Comparison of ENCODE assay signal across 11 cellular contexts in the genomic region with DNA sequence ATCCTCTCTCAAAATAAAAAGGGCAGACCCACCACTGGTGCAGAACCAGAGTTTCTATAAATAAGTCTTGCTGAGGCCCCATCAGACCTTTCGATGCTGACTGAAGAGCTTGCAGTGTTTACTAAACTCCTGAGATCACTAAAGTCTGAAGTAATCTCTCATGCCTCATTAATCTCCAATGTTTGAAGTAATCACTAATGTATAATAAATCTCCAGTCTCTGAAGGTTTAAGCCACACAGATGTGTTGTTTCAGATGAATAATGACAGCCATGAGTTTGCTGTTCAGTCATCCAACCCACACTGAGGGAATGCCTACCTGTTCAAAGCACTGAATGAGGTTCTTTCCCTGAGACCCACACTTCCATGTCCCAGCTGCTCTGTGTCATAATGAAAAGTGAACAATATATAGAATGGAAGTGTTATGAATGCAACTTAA. TPM values are rescaled to one million over a fixed set of nuclear protein-coding genes. Genes with fewer than 3 reads are reported as not detected.
A peak's percentile ranks its signal among the peaks of the same experiment; 100 is the strongest.
DNase-seq lines count a peak whose midpoint lies in the region; ATAC-seq, FAIRE-seq and TF ChIP-seq lines count a peak whose summit lies in the region.
"Had no signal": no experiment of that assay in that cellular context is flagged by ENCODE, and none has a peak within 500 bp of the region (broad histone marks: within the 10 kb centered on the region; RNA-seq: fewer than 3 reads in every experiment).

No MANE protein-coding gene starts in this region.

- H3K27ac ChIP-seq in pancreas (no peak overlapping the region), Peyer's patch (no peak overlapping the region), suprapubic skin (no peak overlapping the region)

- TF ChIP-seq POLR2A in Peyer's patch (IDR thresholded peaks at IDR 0.05) (no peak), suprapubic skin (IDR thresholded peaks at IDR 0.05) (no peak)

- intact Hi-C loops in pancreas (cut with DNase I): no loop called here

- TF ChIP-seq EP300 in suprapubic skin (IDR thresholded peaks at IDR 0.05): no peak

- no peaks in the 10 kb centered on the region for H3K4me1 ChIP-seq in pancreas
- H3K4me1 ChIP-seq in Peyer's patch: no peaks in the 10 kb centered on the region
- H3K4me1 ChIP-seq in suprapubic skin: no peaks in the 10 kb centered on the region

- ATAC-seq in GM18907 (IDR thresholded peaks at IDR 0.05; ENCODE audit: unreplicated experiment) (peak; percentile 81), HG02798 (IDR thresholded peaks at IDR 0.05; ENCODE audit: poor library complexity, unreplicated experiment) (peak; percentile 63), pancreas (peak in 3 of 4 donors; percentile 43 to 87 (median 66))
- ATAC-seq in stimulated activated effector memory CD8-positive, alpha-beta T cell treated with anti-CD3 and anti-CD28 coated beads, Interleukin-12 subunit alpha, Interleukin-12 subunit beta, amount 100 ng/mL, for 72 hours: no peak

- no peaks in the 10 kb centered on the region for H3K36me3 Mint-ChIP-seq in stimulated activated effector memory CD8-positive, alpha-beta T cell treated with anti-CD3 and anti-CD28 coated beads, Interleukin-12 subunit alpha, Interleukin-12 subunit beta, amount 100 ng/mL, for 72 hours

- FAIRE-seq in pancreas (lab: Jason Lieb, UNC): no peak
- FAIRE-seq: keratinocyte had no signal

- H3K27me3 ChIP-seq in pancreas (no peaks in the 10 kb centered on the region), Peyer's patch (no peaks in the 10 kb centered on the region), suprapubic skin (no peaks in the 10 kb centered on the region)

- H3K9me3 ChIP-seq in pancreas (no peaks in the 10 kb centered on the region), Peyer's patch (no peaks in the 10 kb centered on the region), suprapubic skin (no peaks in the 10 kb centered on the region)

- no peak overlapping the region for H3K27ac Mint-ChIP-seq in stimulated activated effector memory CD8-positive, alpha-beta T cell treated with anti-CD3 and anti-CD28 coated beads, Interleukin-12 subunit alpha, Interleukin-12 subunit beta, amount 100 ng/mL, for 72 hours

- TF ChIP-seq CTCF in pancreas (IDR thresholded peaks at IDR 0.05) (no peak), Peyer's patch (IDR thresholded peaks at IDR 0.05) (no peak), suprapubic skin (IDR thresholded peaks at IDR 0.05) (no peak)

- 48 to 59% methylated on average over 1 of the region's 1 CpG for WGBS in pancreas, 2 donors
- WGBS in suprapubic skin: 53% methylated on average over 1 of the region's 1 CpG

- H3K4me1 Mint-ChIP-seq in stimulated activated effector memory CD8-positive, alpha-beta T cell treated with anti-CD3 and anti-CD28 coated beads, Interleukin-12 subunit alpha, Interleukin-12 subunit beta, amount 100 ng/mL, for 72 hours: no peaks in the 10 kb centered on the region

- no peak overlapping the region for H3K4me3 Mint-ChIP-seq in stimulated activated effector memory CD8-positive, alpha-beta T cell treated with anti-CD3 and anti-CD28 coated beads, Interleukin-12 subunit alpha, Interleukin-12 subunit beta, amount 100 ng/mL, for 72 hours

- no peaks in the 10 kb centered on the region for H3K9me3 Mint-ChIP-seq in stimulated activated effector memory CD8-positive, alpha-beta T cell treated with anti-CD3 and anti-CD28 coated beads, Interleukin-12 subunit alpha, Interleukin-12 subunit beta, amount 100 ng/mL, for 72 hours

- peak; percentile 14 to 84 for DNase-seq in NCI-H2081 (lab: John Stamatoyannopoulos, UW)
- no peak for DNase-seq in pancreas
- DNase-seq in Peyer's patch: no peak
- no peak for DNase-seq in activated CD4-positive, alpha-beta T cell treated with anti-CD3 and anti-CD28 coated beads for 1 hour
- DNase-seq in stimulated activated effector memory CD8-positive, alpha-beta T cell treated with anti-CD3 and anti-CD28 coated beads, Interleukin-12 subunit alpha, Interleukin-12 subunit beta, amount 100 ng/mL, for 72 hours (ENCODE audit: low spot score in 2 of 2): no peak
- no peak for DNase-seq in suprapubic skin (ENCODE audit: low spot score in 2 of 2)
- DNase-seq: NCI-H524 treated with DMSO at 0.1 percent for 48 hours had no signal

- H3K4me3 ChIP-seq in pancreas: no peak overlapping the region
- H3K4me3 ChIP-seq in Peyer's patch: no peak overlapping the region
- H3K4me3 ChIP-seq in suprapubic skin: no peak overlapping the region

- H3K36me3 ChIP-seq in pancreas: no peaks in the 10 kb centered on the region
- no peaks in the 10 kb centered on the region for H3K36me3 ChIP-seq in Peyer's patch
- no peaks in the 10 kb centered on the region for H3K36me3 ChIP-seq in suprapubic skin

RNA-seq across cellular contexts. Expression of a gene that starts 50.6 kb away (rescaled TPM):
- total RNA-seq in pancreas (under 1 TPM in 5 of 6 donors, not detected in 1; 0.12 to 0.52 (median 0.28) TPM), Peyer's patch (not detected), suprapubic skin (not detected)
- 1 to 10 TPM in 1 of 2 donors, under 1 TPM in 1; 0.15 to 1.1 TPM for polyA plus RNA-seq in pancreas
- total RNA-seq: osteocyte had no signal

Comparison
In these comparisons a context has a peak if more than half of its experiments do, and no peak if none do; other contexts are left out.
1. DNase-seq: peak in NCI-H2081 (2 of 2); none in pancreas (0 of 6), Peyer's patch (0 of 3), activated CD4-positive, alpha-beta T cell treated with anti-CD3 and anti-CD28 coated beads for 1 hour (single experiment), stimulated activated effector memory CD8-positive, alpha-beta T cell treated with anti-CD3 and anti-CD28 coated beads, Interleukin-12 subunit alpha, Interleukin-12 subunit beta, amount 100 ng/mL, for 72 hours (0 of 2) and suprapubic skin (0 of 2).